1 cellular context compared by ENCODE assay signal in genomic region chr9:15510789-15511575, GRCh38.
TF ChIP-seq lines count a peak whose summit lies in the region.

TSS of gene PSIP1 (minus strand) at chr9:15510970. CDS start at chr9:15510188, 782 bp downstream.

TF ChIP-seq in HepG2, 621 proteins besides CTCF, POLR2A, EP300 and RAD21 (continued from another document and continues in another):
- peak; percentile 67; the same call in 1 of the 2 replicates for TF ChIP-seq HINFP (CRISPR knock-in tag; IDR thresholded peaks at IDR 0.05; ENCODE audit: low read depth)
- 0 out of 2 replicates have a peak, but pooled peaks have one; percentile 48 for TF ChIP-seq ZNF766 (CRISPR knock-in tag; IDR thresholded peaks at IDR 0.05; ENCODE audit: borderline replicate concordance)
- peak; percentile 57 for TF ChIP-seq ZMYM4 (CRISPR knock-in tag; IDR thresholded peaks at IDR 0.05)
- peak; percentile 96 for TF ChIP-seq ASH2L (IDR thresholded peaks at IDR 0.05; ENCODE audit: insufficient read length, low read depth, low read length)
- TF ChIP-seq ZIK1 (CRISPR knock-in tag; IDR thresholded peaks at IDR 0.05; ENCODE audit: borderline replicate concordance, low read depth): 0 out of 2 replicates have a peak, but pooled peaks have one; percentile 31
- no peak for TF ChIP-seq CEBPZ (IDR thresholded peaks at IDR 0.05; ENCODE audit: low read length)
- no peak for TF ChIP-seq GATAD2A (CRISPR knock-in tag; IDR thresholded peaks at IDR 0.05)
- 0 out of 2 replicates have a peak, but pooled peaks have one; percentile 28 for TF ChIP-seq KAT7 (CRISPR knock-in tag; IDR thresholded peaks at IDR 0.05; ENCODE audit: borderline replicate concordance)
- 0 out of 2 replicates have a peak, but pooled peaks have one; percentile 26 for TF ChIP-seq NR2F2 (IDR thresholded peaks at IDR 0.05; ENCODE audit: borderline replicate concordance, low read depth)
- TF ChIP-seq SIX1 (CRISPR knock-in tag; IDR thresholded peaks at IDR 0.05; ENCODE audit: borderline replicate concordance): no peak
- TF ChIP-seq ATF7-NPFF (CRISPR knock-in tag; IDR thresholded peaks at IDR 0.05; ENCODE audit: low read depth): peak; percentile 88
- TF ChIP-seq PHF21A (CRISPR knock-in tag; IDR thresholded peaks at IDR 0.05): peak; percentile 64
- no peak for TF ChIP-seq NR1H2 (CRISPR knock-in tag; IDR thresholded peaks at IDR 0.05; ENCODE audit: borderline replicate concordance, low read depth)
- TF ChIP-seq ZNF563 (CRISPR knock-in tag; IDR thresholded peaks at IDR 0.05): peak; percentile 98
- TF ChIP-seq ZNF337 (CRISPR knock-in tag; IDR thresholded peaks at IDR 0.05; ENCODE audit: borderline replicate concordance, low read depth): no peak
- 0 out of 2 replicates have a peak, but pooled peaks have one; percentile 28 for TF ChIP-seq TP53 (CRISPR knock-in tag; conservative IDR thresholded peaks at IDR 0.05)
- peak; percentile 87 for TF ChIP-seq ZNF564 (CRISPR knock-in tag; IDR thresholded peaks at IDR 0.05)
- peak; percentile 81; the same call in 1 of the 2 replicates for TF ChIP-seq ZNF724P (CRISPR knock-in tag; IDR thresholded peaks at IDR 0.05; ENCODE audit: borderline replicate concordance)
- peak; percentile 45; the same call in 1 of the 2 replicates for TF ChIP-seq IRX3 (CRISPR knock-in tag; IDR thresholded peaks at IDR 0.05; ENCODE audit: borderline replicate concordance, low read depth)
- peak; percentile 48; the same call in 1 of the 2 replicates for TF ChIP-seq ZNF782 (CRISPR knock-in tag; IDR thresholded peaks at IDR 0.05; ENCODE audit: borderline replicate concordance)
- TF ChIP-seq ZHX2 (IDR thresholded peaks at IDR 0.05; ENCODE audit: low read depth): 0 out of 2 replicates have a peak, but pooled peaks have one; percentile 29
- TF ChIP-seq ZHX2 (CRISPR knock-in tag; IDR thresholded peaks at IDR 0.05; ENCODE audit: borderline replicate concordance): no peak
- peak; percentile 70; the same call in 1 of the 2 replicates for TF ChIP-seq ZNF180 (CRISPR knock-in tag; IDR thresholded peaks at IDR 0.05; ENCODE audit: borderline replicate concordance, low read depth)
- TF ChIP-seq SP5 (CRISPR knock-in tag; IDR thresholded peaks at IDR 0.05; ENCODE audit: borderline replicate concordance, low read depth): peak; percentile 64; the same call in 1 of the 2 replicates
- no peak for TF ChIP-seq ADNP (CRISPR knock-in tag; IDR thresholded peaks at IDR 0.05)
- TF ChIP-seq EED (CRISPR knock-in tag; IDR thresholded peaks at IDR 0.05): no peak
- 0 out of 2 replicates have a peak, but pooled peaks have one; percentile 47 for TF ChIP-seq CHD2 (IDR thresholded peaks at IDR 0.05; ENCODE audit: low read depth, low read length)
- no peak for TF ChIP-seq HNRNPH1 (optimal IDR thresholded peaks at IDR 0.05; ENCODE audit: low read depth, low read length)
- TF ChIP-seq ZNF143 (CRISPR knock-in tag; IDR thresholded peaks at IDR 0.05): 0 out of 2 replicates have a peak, but pooled peaks have one; percentile 20
- peak; percentile 26; the same call in 1 of the 2 replicates for TF ChIP-seq GATA4 (IDR thresholded peaks at IDR 0.05; ENCODE audit: borderline replicate concordance, low read depth)
- no peak; the same call in 1 of the 2 replicates for TF ChIP-seq ZNF138 (CRISPR knock-in tag; IDR thresholded peaks at IDR 0.05; ENCODE audit: low read depth)
- no peak for TF ChIP-seq AGO1 (IDR thresholded peaks at IDR 0.05; ENCODE audit: low read depth, low read length, poor library complexity, severe bottlenecking)
- TF ChIP-seq ATF7 (IDR thresholded peaks at IDR 0.05): peak; percentile 91
- no peak for TF ChIP-seq ATF7 (CRISPR knock-in tag; IDR thresholded peaks at IDR 0.05)
- TF ChIP-seq KLF16 (CRISPR knock-in tag; IDR thresholded peaks at IDR 0.05): peak in 1 of 2 experiments; percentile 77; a peak in 1 of 4 replicates
- no peak for TF ChIP-seq SOX13 (IDR thresholded peaks at IDR 0.05)
- TF ChIP-seq SOX13 (CRISPR knock-in tag; conservative IDR thresholded peaks at IDR 0.05 in 1 of 2, IDR thresholded peaks at IDR 0.05 in 1 of 2): 0 out of 4 replicates have a peak, but pooled peaks of 1 of the 2 experiments have one; percentile 18
- peak; percentile 82; the same call in 1 of the 2 replicates for TF ChIP-seq ZNF547 (CRISPR knock-in tag; IDR thresholded peaks at IDR 0.05)
- TF ChIP-seq TBP (CRISPR knock-in tag; IDR thresholded peaks at IDR 0.05): 0 out of 2 replicates have a peak, but pooled peaks have one; percentile 19
- TF ChIP-seq ARNT2 (CRISPR knock-in tag; IDR thresholded peaks at IDR 0.05; ENCODE audit: low read depth): peak; percentile 69; the same call in 1 of the 2 replicates
- TF ChIP-seq SOX6 (IDR thresholded peaks at IDR 0.05): no peak
- peak; percentile 69; the same call in 1 of the 2 replicates for TF ChIP-seq SOX6 (CRISPR knock-in tag; IDR thresholded peaks at IDR 0.05)
- peak; percentile 72; the same call in 1 of the 2 replicates for TF ChIP-seq THAP7 (CRISPR knock-in tag; IDR thresholded peaks at IDR 0.05)
- TF ChIP-seq PITX1 (CRISPR knock-in tag; IDR thresholded peaks at IDR 0.05): peak; percentile 38; the same call in 1 of the 2 replicates
- TF ChIP-seq PRDM15 (CRISPR knock-in tag; IDR thresholded peaks at IDR 0.05): peak; percentile 24; the same call in 1 of the 2 replicates
- peak; percentile 83; the same call in 1 of the 2 replicates for TF ChIP-seq TFDP1 (CRISPR knock-in tag; IDR thresholded peaks at IDR 0.05; ENCODE audit: borderline replicate concordance)
- peak; percentile 75 for TF ChIP-seq HOXA3 (CRISPR knock-in tag; IDR thresholded peaks at IDR 0.05)
- TF ChIP-seq ZNF335 (CRISPR knock-in tag; IDR thresholded peaks at IDR 0.05): no peak
